In the genomic region with DNA sequence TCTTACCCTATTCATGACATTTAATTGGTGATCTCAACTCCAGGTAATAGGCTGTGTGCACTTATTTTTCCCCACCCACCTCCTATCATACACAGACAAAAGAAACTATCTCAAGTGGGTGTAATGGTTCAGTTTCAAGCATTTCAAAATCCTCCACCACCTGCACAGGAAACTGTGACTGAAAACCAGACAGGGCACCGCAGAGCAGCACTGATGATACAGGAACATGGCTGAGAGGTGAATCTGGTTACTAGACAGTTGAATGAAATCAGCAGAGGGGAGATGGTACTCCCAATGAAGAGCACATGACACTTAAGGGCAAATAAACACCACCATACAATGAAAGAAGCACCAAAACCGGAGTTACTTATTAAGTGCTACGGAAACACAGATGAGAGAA, we compare ENCODE assay signal across 8 cellular contexts.
DNase-seq lines count a peak whose midpoint lies in the region; ATAC-seq and TF ChIP-seq lines count a peak whose summit lies in the region.

No MANE protein-coding gene starts in this region.

- H3K4me3 ChIP-seq in IMR-90 (ENCODE audit: insufficient read depth, low read depth, low read length) (no peak overlapping the region), lower lobe of right lung (no peak overlapping the region), thymus (ENCODE audit: low read length) (no peak overlapping the region)

- intact Hi-C loops in IMR-90 (cut with micrococcal nuclease), result loop anchor here (5.0 kb wide), 1 partner anchor 74 kb away; no protein-coding TSS in a partner anchor
- intact Hi-C loops in lower lobe of right lung (cut with DNase I), result no loop called here

- TF ChIP-seq POLR2A in IMR-90 (IDR thresholded peaks at IDR 0.05; ENCODE audit: low read depth, low read length), result no peak

- H3K4ac ChIP-seq in IMR-90 (ENCODE audit: low read depth, low read length), result peak overlapping the region; percentile 55; the same call in 1 of the 2 replicates

- H2BK120ac ChIP-seq in IMR-90 (ENCODE audit: low read depth, low read length), result peak overlapping the region; percentile 21

- peaks cover 5% of the 10 kb centered on the region for H3K9me1 ChIP-seq in IMR-90 (ENCODE audit: insufficient read depth, low read length)

- H3K18ac ChIP-seq in IMR-90 (ENCODE audit: low read depth, low read length), result peak overlapping the region; percentile 25; the same call in 1 of the 2 replicates

- H3K56ac ChIP-seq in IMR-90 (ENCODE audit: extremely low read depth, insufficient read depth, low read length), result no peak overlapping the region

- no peak for TF ChIP-seq CTCF in IMR-90 (conservative IDR thresholded peaks at IDR 0.05; ENCODE audit: low read depth, low read length)
- TF ChIP-seq CTCF in lower lobe of right lung (IDR thresholded peaks at IDR 0.05), result no peak

- H4K8ac ChIP-seq in IMR-90 (ENCODE audit: low read depth in 2 of 2, low read length in 2 of 2), result peak overlapping the region in 1 of 2 experiments; percentile 68; a peak in 2 of 4 replicates

- H2AFZ ChIP-seq in IMR-90 (replicated peaks; ENCODE audit: low read length, poor library complexity), result no peak overlapping the region

- no peak for TF ChIP-seq RAD21 in IMR-90 (IDR thresholded peaks at IDR 0.05; ENCODE audit: low read length)

- H3K4me1 ChIP-seq in IMR-90 (ENCODE audit: control insufficient read depth, insufficient read depth, low read length) (peaks cover 6% of the 10 kb centered on the region), lower lobe of right lung (peaks cover 13% of the 10 kb centered on the region), thymus (ENCODE audit: control insufficient read depth, insufficient read depth, low read length) (peaks cover 9% of the 10 kb centered on the region)

- dilution Hi-C loops in IMR-90 (cut with HindIII; ENCODE audit: low sequenced_read_pairs, unreplicated experiment), result no loop called here

- peak overlapping the region; percentile 37; the same call in 1 of the 2 replicates for H4K91ac ChIP-seq in IMR-90 (ENCODE audit: insufficient read depth, low read depth, low read length)

- ATAC-seq in GM21381 (IDR thresholded peaks at IDR 0.05; ENCODE audit: unreplicated experiment), result peak; percentile 98
- ATAC-seq in IMR-90 (ENCODE audit: low read depth), result no peak
- ATAC-seq in lower lobe of right lung, result peak; percentile 33 to 50

- H3K79me1 ChIP-seq in IMR-90 (ENCODE audit: low read depth in 1 of 2, low read length in 2 of 2), result peaks cover 26 to 62% of the 10 kb centered on the region in 2 experiments

- in situ Hi-C loops in IMR-90 (cut with MboI; ENCODE audit: low sequenced_read_pairs), result no loop called here

- no peaks in the 10 kb centered on the region for H3K27me3 ChIP-seq in IMR-90 (ENCODE audit: control insufficient read depth, insufficient read depth, low read length)
- no peaks in the 10 kb centered on the region for H3K27me3 ChIP-seq in lower lobe of right lung (ENCODE audit: low read depth)
- no peaks in the 10 kb centered on the region for H3K27me3 ChIP-seq in thymus (ENCODE audit: control insufficient read depth, insufficient read depth)

- H3K4me2 ChIP-seq in IMR-90 (ENCODE audit: low read depth, low read length), result no peak overlapping the region

- H3K36me3 ChIP-seq in IMR-90 (ENCODE audit: control insufficient read depth, insufficient read depth, low read length), result peaks cover 2% of the 10 kb centered on the region; the same call in 1 of the 2 replicates
- no peaks in the 10 kb centered on the region for H3K36me3 ChIP-seq in lower lobe of right lung
- no peaks in the 10 kb centered on the region for H3K36me3 ChIP-seq in thymus (ENCODE audit: control insufficient read depth, insufficient read depth)

- H4K5ac ChIP-seq in IMR-90 (ENCODE audit: low read depth, low read length), result no peak overlapping the region

- H2AK9ac ChIP-seq in IMR-90 (replicated peaks; ENCODE audit: low read depth, low read length, poor library complexity), result no peak overlapping the region

- peak overlapping the region; percentile 39 for H3K14ac ChIP-seq in IMR-90 (replicated peaks; ENCODE audit: low read depth, low read length)

- H2BK20ac ChIP-seq in IMR-90 (ENCODE audit: low read depth, low read length), result peak overlapping the region; percentile 6; the same call in 1 of the 2 replicates

- no CpG with 5 or more reads among the region's 3 CpGs for WGBS in IMR-90 (ENCODE audit: extremely low coverage in 2 of 2, insufficient read length in 1 of 2), 2 experiments
- 44% methylated on average over 3 of the region's 3 CpGs for WGBS in thymus

- 0 out of 3 replicates have a peak overlapping the region, but pooled peaks have one; percentile 9 for H2BK15ac ChIP-seq in IMR-90 (ENCODE audit: low read depth, low read length)

- peaks cover 13% of the 10 kb centered on the region; the same call in 1 of the 2 replicates for H4K20me1 ChIP-seq in IMR-90 (ENCODE audit: insufficient read depth, low read length)

- no peak overlapping the region for H3K9ac ChIP-seq in IMR-90 (ENCODE audit: low read depth, low read length)

- peak overlapping the region; percentile 72; the same call in 1 of the 2 replicates for H3K27ac ChIP-seq in IMR-90 (ENCODE audit: insufficient read depth, low read length)
- no peak overlapping the region for H3K27ac ChIP-seq in lower lobe of right lung
- H3K27ac ChIP-seq in thymus (ENCODE audit: low read depth), result peak overlapping the region; percentile 13

- H2AK5ac ChIP-seq in IMR-90 (ENCODE audit: low read depth, low read length), result peak overlapping the region; percentile 47

- CTCF ChIA-PET in IMR-90 (lab: Yijun Ruan, JAX), result no interaction called here

- POLR2A ChIA-PET in IMR-90 (lab: Charles Lee; ENCODE audit: unreplicated experiment), result no interaction called here

- peak; percentile 92 for DNase-seq in DMS53 (lab: John Stamatoyannopoulos, UW)
- no peak for DNase-seq in IMR-90
- peak; percentile 80 for DNase-seq in activated CD8-positive, alpha-beta memory T cell treated with anti-CD3 and anti-CD28 coated beads for 24 hours
- no peak for DNase-seq in lower lobe of right lung
- no peak for DNase-seq in AML-193 (lab: John Stamatoyannopoulos, UW)
- no peak for DNase-seq in H4 (ENCODE audit: low spot score)

- H3K23ac ChIP-seq in IMR-90 (ENCODE audit: low read depth, low read length), result peak overlapping the region; percentile 4; the same call in 1 of the 2 replicates

- H3K9me3 ChIP-seq in IMR-90 (ENCODE audit: control insufficient read depth, insufficient read depth, low read length) (no peaks in the 10 kb centered on the region), lower lobe of right lung (peaks cover 3% of the 10 kb centered on the region), thymus (ENCODE audit: control insufficient read depth) (no peaks in the 10 kb centered on the region)

- peak overlapping the region; percentile 51 for H2BK5ac ChIP-seq in IMR-90 (ENCODE audit: low read depth, low read length, poor library complexity, severe bottlenecking)

- no TSS peak for BruUV-seq in IMR-90 (replicated peaks; lab: Mats Ljungman, UMichigan)

TF ChIP-seq in IMR-90, 13 proteins besides CTCF, POLR2A, EP300 and RAD21:
- TF ChIP-seq CHD1 (IDR thresholded peaks at IDR 0.05; ENCODE audit: low read depth, low read length), result no peak
- no peak for TF ChIP-seq FOS (IDR thresholded peaks at IDR 0.05; ENCODE audit: low read depth, low read length)
- no peak for TF ChIP-seq CEBPB (IDR thresholded peaks at IDR 0.05; ENCODE audit: low read depth, low read length)
- TF ChIP-seq, protein P1, sequence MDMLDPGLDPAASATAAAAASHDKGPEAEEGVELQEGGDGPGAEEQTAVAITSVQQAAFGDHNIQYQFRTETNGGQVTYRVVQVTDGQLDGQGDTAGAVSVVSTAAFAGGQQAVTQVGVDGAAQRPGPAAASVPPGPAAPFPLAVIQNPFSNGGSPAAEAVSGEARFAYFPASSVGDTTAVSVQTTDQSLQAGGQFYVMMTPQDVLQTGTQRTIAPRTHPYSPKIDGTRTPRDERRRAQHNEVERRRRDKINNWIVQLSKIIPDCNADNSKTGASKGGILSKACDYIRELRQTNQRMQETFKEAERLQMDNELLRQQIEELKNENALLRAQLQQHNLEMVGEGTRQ (IDR thresholded peaks at IDR 0.05; ENCODE audit: low read depth, low read length), result no peak
- TF ChIP-seq MAZ (IDR thresholded peaks at IDR 0.05; ENCODE audit: borderline replicate concordance, low read depth, low read length), result no peak
- no peak for TF ChIP-seq RCOR1 (IDR thresholded peaks at IDR 0.05; ENCODE audit: insufficient replicate concordance, low read length)
- TF ChIP-seq, protein P2, sequence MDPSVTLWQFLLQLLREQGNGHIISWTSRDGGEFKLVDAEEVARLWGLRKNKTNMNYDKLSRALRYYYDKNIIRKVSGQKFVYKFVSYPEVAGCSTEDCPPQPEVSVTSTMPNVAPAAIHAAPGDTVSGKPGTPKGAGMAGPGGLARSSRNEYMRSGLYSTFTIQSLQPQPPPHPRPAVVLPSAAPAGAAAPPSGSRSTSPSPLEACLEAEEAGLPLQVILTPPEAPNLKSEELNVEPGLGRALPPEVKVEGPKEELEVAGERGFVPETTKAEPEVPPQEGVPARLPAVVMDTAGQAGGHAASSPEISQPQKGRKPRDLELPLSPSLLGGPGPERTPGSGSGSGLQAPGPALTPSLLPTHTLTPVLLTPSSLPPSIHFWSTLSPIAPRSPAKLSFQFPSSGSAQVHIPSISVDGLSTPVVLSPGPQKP (IDR thresholded peaks at IDR 0.05; ENCODE audit: borderline replicate concordance, low read depth, low read length), result no peak
- TF ChIP-seq RFX5 (IDR thresholded peaks at IDR 0.05; ENCODE audit: low read depth, low read length), result no peak
- no peak for TF ChIP-seq SMC3 (IDR thresholded peaks at IDR 0.05; ENCODE audit: low read depth, low read length)
- TF ChIP-seq NFE2L2 (IDR thresholded peaks at IDR 0.05; ENCODE audit: low read depth, low read length), result no peak
- no peak for TF ChIP-seq MAFK (IDR thresholded peaks at IDR 0.05; ENCODE audit: low read depth, low read length)

Comparison
In these comparisons a context has a peak if more than half of its experiments do, and no peak if none do; other contexts are left out.
1. DNase-seq: peak in DMS53 (single experiment) and activated CD8-positive, alpha-beta memory T cell treated with anti-CD3 and anti-CD28 coated beads for 24 hours (single experiment); none in IMR-90 (single experiment), lower lobe of right lung (single experiment), AML-193 (0 of 2) and H4 (single experiment).